In the genomic region with DNA sequence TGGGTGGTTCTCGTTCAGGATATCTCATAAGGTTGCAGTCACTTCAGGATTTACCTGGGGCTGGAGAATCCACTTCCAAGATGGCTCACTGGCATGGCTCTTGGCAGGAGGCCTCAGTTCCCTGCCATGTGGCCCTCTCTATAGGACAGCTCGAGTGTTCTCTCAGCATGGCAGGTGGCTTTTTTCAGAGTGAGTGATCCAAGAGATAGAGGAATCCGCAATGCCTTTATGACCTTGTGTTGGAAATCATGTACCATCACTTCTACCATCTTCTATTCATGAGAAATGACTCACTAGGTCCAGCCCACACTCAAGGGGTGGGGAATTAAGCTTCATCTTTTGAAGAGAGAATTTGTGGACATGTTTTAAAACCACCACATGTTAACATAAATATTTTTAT, we compare ENCODE assay signal across 11 cellular contexts. TPM values are rescaled to one million over a fixed set of nuclear protein-coding genes. Genes with fewer than 3 reads are reported as not detected.
DNase-seq lines count a peak whose midpoint lies in the region; ATAC-seq and TF ChIP-seq lines count a peak whose summit lies in the region.
"Had no signal": no experiment of that assay in that cellular context is flagged by ENCODE, and none has a peak within 500 bp of the region (broad histone marks: within the 10 kb centered on the region; RNA-seq: fewer than 3 reads in every experiment).

No MANE protein-coding gene starts in this region.

- H3K36me3 Mint-ChIP-seq in activated CD4-positive, alpha-beta T cell treated with anti-CD3 and anti-CD28 coated beads for 36 hours (ENCODE audit: low read depth), result peaks cover 64% of the 10 kb centered on the region
- H3K36me3 Mint-ChIP-seq in activated CD4-positive, alpha-beta memory T cell treated with anti-CD3 and anti-CD28 coated beads, Interleukin-2, amount 10 ng/mL, durations not matched to agents 7 days and 5 days (ENCODE audit: low read depth), result peaks cover 70% of the 10 kb centered on the region
- H3K36me3 Mint-ChIP-seq in endothelial cell (ENCODE audit: low read depth, unreplicated experiment) (peaks cover 15% of the 10 kb centered on the region), CD14-positive monocyte (peaks cover 0 to 16% of the 10 kb centered on the region in 2 donors)
- peaks cover 71% of the 10 kb centered on the region for H3K36me3 Mint-ChIP-seq in stimulated activated naive CD8-positive, alpha-beta T cell treated with anti-CD3 and anti-CD28 coated beads, Interleukin-15, Interleukin-2, amounts not matched to agents 100 ng/mL and 50 ng/mL, for 24 hours (ENCODE audit: low read depth)
- H3K36me3 Mint-ChIP-seq: type B pancreatic cell had no signal

- TF ChIP-seq CTCF in endothelial cell (IDR thresholded peaks at IDR 0.05; ENCODE audit: unreplicated experiment), result no peak
- no peak for TF ChIP-seq CTCF in CD14-positive monocyte (IDR thresholded peaks at IDR 0.05)

- CTCF ChIA-PET in activated CD4-positive, alpha-beta T cell treated with anti-CD3 and anti-CD28 coated beads for 36 hours (lab: Charles Lee), result interaction anchor here (0.6 to 3.0 kb wide), 11 partner anchors 9 to 120 kb away, joined by 3 to 16 read pairs (median 4); no protein-coding TSS in a partner anchor
- CTCF ChIA-PET in activated CD4-positive, alpha-beta memory T cell treated with anti-CD3 and anti-CD28 coated beads, Interleukin-2, amount 10 ng/mL, durations not matched to agents 7 days and 5 days (lab: Charles Lee), result interaction anchor here (0.9 to 1.9 kb wide), 5 partner anchors 9 to 38 kb away, joined by 4 to 5 read pairs (median 4); partner anchors contain the start of gene PPP1R16B

- H3K27me3 Mint-ChIP-seq in activated CD4-positive, alpha-beta T cell treated with anti-CD3 and anti-CD28 coated beads for 36 hours, result no peaks in the 10 kb centered on the region
- H3K27me3 Mint-ChIP-seq in activated CD4-positive, alpha-beta memory T cell treated with anti-CD3 and anti-CD28 coated beads, Interleukin-2, amount 10 ng/mL, durations not matched to agents 7 days and 5 days, result no peaks in the 10 kb centered on the region
- H3K27me3 Mint-ChIP-seq in endothelial cell (ENCODE audit: unreplicated experiment) (no peaks in the 10 kb centered on the region), CD14-positive monocyte (ENCODE audit: low read depth in 3 of 3) (peaks cover 0 to 1% (median 1%) of the 10 kb centered on the region in 3 donors)
- H3K27me3 Mint-ChIP-seq in stimulated activated naive CD8-positive, alpha-beta T cell treated with anti-CD3 and anti-CD28 coated beads, Interleukin-15, Interleukin-2, amounts not matched to agents 100 ng/mL and 50 ng/mL, for 24 hours, result no peaks in the 10 kb centered on the region

- intact Hi-C loops in activated CD4-positive, alpha-beta T cell treated with anti-CD3 and anti-CD28 coated beads for 36 hours (cut with DNase I, micrococcal nuclease), result loop anchor here (1.0 to 5.0 kb wide), 6 partner anchors 10 to 174 kb away; partner anchors contain the start of genes PPP1R16B (in 2 of the 2) and ACTR5 (in 1 of the 2)
- intact Hi-C loops in CD14-positive monocyte (cut with micrococcal nuclease), result no loop called here

- H3K4me3 Mint-ChIP-seq in activated CD4-positive, alpha-beta T cell treated with anti-CD3 and anti-CD28 coated beads for 36 hours, result peak overlapping the region; percentile 71
- H3K4me3 Mint-ChIP-seq in activated CD4-positive, alpha-beta memory T cell treated with anti-CD3 and anti-CD28 coated beads, Interleukin-2, amount 10 ng/mL, durations not matched to agents 7 days and 5 days, result peak overlapping the region; percentile 14
- H3K4me3 Mint-ChIP-seq in endothelial cell (ENCODE audit: unreplicated experiment), result no peak overlapping the region
- H3K4me3 Mint-ChIP-seq in stimulated activated naive CD8-positive, alpha-beta T cell treated with anti-CD3 and anti-CD28 coated beads, Interleukin-15, Interleukin-2, amounts not matched to agents 100 ng/mL and 50 ng/mL, for 24 hours, result peak overlapping the region; percentile 80
- H3K4me3 Mint-ChIP-seq in CD14-positive monocyte, result no peak overlapping the region
- H3K4me3 Mint-ChIP-seq: type B pancreatic cell had no signal

- peaks cover 90% of the 10 kb centered on the region for H3K4me1 Mint-ChIP-seq in activated CD4-positive, alpha-beta T cell treated with anti-CD3 and anti-CD28 coated beads for 36 hours
- peaks cover 78% of the 10 kb centered on the region for H3K4me1 Mint-ChIP-seq in activated CD4-positive, alpha-beta memory T cell treated with anti-CD3 and anti-CD28 coated beads, Interleukin-2, amount 10 ng/mL, durations not matched to agents 7 days and 5 days
- H3K4me1 Mint-ChIP-seq in endothelial cell (ENCODE audit: unreplicated experiment), result peaks cover 36% of the 10 kb centered on the region
- peaks cover 97% of the 10 kb centered on the region for H3K4me1 Mint-ChIP-seq in stimulated activated naive CD8-positive, alpha-beta T cell treated with anti-CD3 and anti-CD28 coated beads, Interleukin-15, Interleukin-2, amounts not matched to agents 100 ng/mL and 50 ng/mL, for 24 hours (ENCODE audit: low read depth)
- H3K4me1 Mint-ChIP-seq in CD14-positive monocyte, result peaks cover 23% of the 10 kb centered on the region

- H3K27ac Mint-ChIP-seq in activated CD4-positive, alpha-beta T cell treated with anti-CD3 and anti-CD28 coated beads for 36 hours, result peak overlapping the region; percentile 97
- peak overlapping the region; percentile 80 for H3K27ac Mint-ChIP-seq in activated CD4-positive, alpha-beta memory T cell treated with anti-CD3 and anti-CD28 coated beads, Interleukin-2, amount 10 ng/mL, durations not matched to agents 7 days and 5 days
- H3K27ac Mint-ChIP-seq in endothelial cell (ENCODE audit: unreplicated experiment), result peak overlapping the region; percentile 4
- H3K27ac Mint-ChIP-seq in stimulated activated naive CD8-positive, alpha-beta T cell treated with anti-CD3 and anti-CD28 coated beads, Interleukin-15, Interleukin-2, amounts not matched to agents 100 ng/mL and 50 ng/mL, for 24 hours, result peak overlapping the region; percentile 98
- peak overlapping the region in 2 of 7 donors; percentile 89 to 93 for H3K27ac Mint-ChIP-seq in CD14-positive monocyte
- H3K27ac Mint-ChIP-seq: type B pancreatic cell had no signal

- DNase-seq in activated CD4-positive, alpha-beta T cell treated with anti-CD3 and anti-CD28 coated beads for 36 hours, result peak; percentile 66
- DNase-seq in activated CD4-positive, alpha-beta T cell treated with anti-CD3 and anti-CD28 coated beads, Interleukin-2, amount 50 U/mL, for 1 hour, result no peak
- no peak for DNase-seq in activated CD4-positive, alpha-beta memory T cell treated with anti-CD3 and anti-CD28 coated beads, Interleukin-2, amount 10 ng/mL, durations not matched to agents 7 days and 5 days
- no peak for DNase-seq in endothelial cell (ENCODE audit: low spot score)
- DNase-seq in cerebellum (ENCODE audit: low spot score), result no peak
- no peak for DNase-seq in CD14-positive monocyte (ENCODE audit: low spot score)
- DNase-seq in NCI-H748 (lab: John Stamatoyannopoulos, UW; ENCODE audit: unreplicated experiment), result no peak
- DNase-seq: effector CD8-positive, alpha-beta T cell; hippocampal formation had no signal

- ATAC-seq in activated CD4-positive, alpha-beta T cell treated with anti-CD3 and anti-CD28 coated beads for 36 hours, result peak; percentile 80

- H3K9me3 Mint-ChIP-seq in activated CD4-positive, alpha-beta T cell treated with anti-CD3 and anti-CD28 coated beads for 36 hours (ENCODE audit: low read depth), result peaks cover 3% of the 10 kb centered on the region
- no peaks in the 10 kb centered on the region for H3K9me3 Mint-ChIP-seq in activated CD4-positive, alpha-beta memory T cell treated with anti-CD3 and anti-CD28 coated beads, Interleukin-2, amount 10 ng/mL, durations not matched to agents 7 days and 5 days
- no peaks in the 10 kb centered on the region for H3K9me3 Mint-ChIP-seq in endothelial cell (ENCODE audit: unreplicated experiment)
- H3K9me3 Mint-ChIP-seq in stimulated activated naive CD8-positive, alpha-beta T cell treated with anti-CD3 and anti-CD28 coated beads, Interleukin-15, Interleukin-2, amounts not matched to agents 100 ng/mL and 50 ng/mL, for 24 hours, result no peaks in the 10 kb centered on the region
- no peaks in the 10 kb centered on the region for H3K9me3 Mint-ChIP-seq in CD14-positive monocyte
- H3K9me3 Mint-ChIP-seq: type B pancreatic cell had no signal

- POLR2A ChIA-PET in activated CD4-positive, alpha-beta T cell treated with anti-CD3 and anti-CD28 coated beads for 36 hours (lab: Charles Lee), result interaction anchor here (0.7 to 1.5 kb wide), 4 partner anchors 11 to 118 kb away, joined by 3 to 9 read pairs (median 7); no protein-coding TSS in a partner anchor
- POLR2A ChIA-PET in activated CD4-positive, alpha-beta memory T cell treated with anti-CD3 and anti-CD28 coated beads, Interleukin-2, amount 10 ng/mL, durations not matched to agents 7 days and 5 days (lab: Charles Lee), result interaction anchor here (1.1 to 5.3 kb wide), 6 partner anchors 10 to 83 kb away, joined by 3 to 60 read pairs (median 4); partner anchors contain the start of genes FAM83D and PPP1R16B

RNA-seq across cellular contexts. Expression of gene PPP1R16B, which starts 37.8 kb away (rescaled TPM):
- 10 to 100 TPM; 78.8 to 84.0 TPM for total RNA-seq in activated CD4-positive, alpha-beta T cell treated with anti-CD3 and anti-CD28 coated beads for 36 hours
- total RNA-seq in activated CD4-positive, alpha-beta memory T cell treated with anti-CD3 and anti-CD28 coated beads, Interleukin-2, amount 10 ng/mL, durations not matched to agents 7 days and 5 days, result 100 to 1,000 TPM; 113 to 119 TPM
- 46.9 TPM for total RNA-seq in endothelial cell (ENCODE audit: unreplicated experiment)
- total RNA-seq in cerebellum, result 13.0 TPM
- polyA plus RNA-seq in CD14-positive monocyte, result 1 to 10 TPM; 1.1 to 1.4 TPM

Comparison
In these comparisons a context has a peak if more than half of its experiments do, and no peak if none do; other contexts are left out.
1. H3K4me3 Mint-ChIP-seq: peak in activated CD4-positive, alpha-beta T cell treated with anti-CD3 and anti-CD28 coated beads for 36 hours (single experiment), activated CD4-positive, alpha-beta memory T cell treated with anti-CD3 and anti-CD28 coated beads, Interleukin-2, amount 10 ng/mL, durations not matched to agents 7 days and 5 days (single experiment) and stimulated activated naive CD8-positive, alpha-beta T cell treated with anti-CD3 and anti-CD28 coated beads, Interleukin-15, Interleukin-2, amounts not matched to agents 100 ng/mL and 50 ng/mL, for 24 hours (single experiment); none in endothelial cell (single experiment) and CD14-positive monocyte (0 of 2).
2. intact Hi-C loops: an anchor here in activated CD4-positive, alpha-beta T cell treated with anti-CD3 and anti-CD28 coated beads for 36 hours (1.0 to 5.0 kb wide); none called in CD14-positive monocyte.